ENCODE assay signal across 9 cellular contexts in genomic region chr12:109625131-109625559, GRCh38. TPM values are rescaled to one million over a fixed set of nuclear protein-coding genes. Genes with fewer than 3 reads are reported as not detected.
DNase-seq lines count a peak whose midpoint lies in the region; ATAC-seq and TF ChIP-seq lines count a peak whose summit lies in the region.
"Had no signal": no experiment of that assay in that cellular context is flagged by ENCODE, and none has a peak within 500 bp of the region (broad histone marks: within the 10 kb centered on the region; RNA-seq: fewer than 3 reads in every experiment).

No MANE protein-coding gene starts in this region.

- intact Hi-C loops in left cardiac atrium (cut with DNase I), result no loop called here

- H3K27ac ChIP-seq in angular gyrus (ENCODE audit: low read depth, low read length), result peak overlapping the region; percentile 95

- H3K36me3 Mint-ChIP-seq in HFFc6 (ENCODE audit: low read depth), result no peaks in the 10 kb centered on the region

- DNase-seq in HFFc6, result peak; percentile 42
- peak; percentile 28 for DNase-seq in left cardiac atrium
- DNase-seq in stromal cell of bone marrow (ENCODE audit: low read depth), result peak; percentile 29
- no peak for DNase-seq in NCI-H1105 (lab: John Stamatoyannopoulos, UW)
- DNase-seq in DMS 273 (lab: John Stamatoyannopoulos, UW; ENCODE audit: unreplicated experiment), result no peak
- DNase-seq: activated gamma-delta T cell had no signal

- H3K27ac Mint-ChIP-seq in HFFc6, result no peak overlapping the region
- H3K27ac Mint-ChIP-seq: T-helper 2 cell treated with Interferon-gamma antibody and Interleukin-4, amounts not matched to agents 5 μg/mL and 100 μg/mL, for 36 hours had no signal

- H3K4me3 Mint-ChIP-seq in HFFc6, result no peak overlapping the region
- H3K4me3 Mint-ChIP-seq: T-helper 2 cell treated with Interferon-gamma antibody and Interleukin-4, amounts not matched to agents 5 μg/mL and 100 μg/mL, for 36 hours had no signal

- ATAC-seq in left cardiac atrium (peak; percentile 39 to 92), HG02852 (IDR thresholded peaks at IDR 0.05; ENCODE audit: unreplicated experiment) (no peak)

- peak; percentile 51 for TF ChIP-seq CTCF in HFFc6 (IDR thresholded peaks at IDR 0.05)

- H3K9me3 Mint-ChIP-seq in HFFc6, result no peaks in the 10 kb centered on the region
- H3K9me3 Mint-ChIP-seq: T-helper 2 cell treated with Interferon-gamma antibody and Interleukin-4, amounts not matched to agents 5 μg/mL and 100 μg/mL, for 36 hours had no signal

- peaks cover 6% of the 10 kb centered on the region; the same call in 1 of the 2 replicates for H3K4me1 Mint-ChIP-seq in HFFc6 (ENCODE audit: low read depth)

- H3K27me3 Mint-ChIP-seq in HFFc6 (ENCODE audit: insufficient read depth), result peaks cover 39% of the 10 kb centered on the region

RNA-seq across cellular contexts. Expression of gene MVK, which starts 51.6 kb away (rescaled TPM):
- total RNA-seq in HFFc6 (2021; fragmentation: NEBNext Ultra II Directional; extraction: Animal tissue kit (Norgen Biotek cat#: 25700)), result 10 to 100 TPM in 1 of 6 experiments, 1 to 10 TPM in 5; 7.1 to 10.4 (median 7.9) TPM
- total RNA-seq in left cardiac atrium, result 10 to 100 TPM; 11.2 to 12.6 TPM

RNA-seq across cellular contexts. Expression of gene MMAB, which starts 51.8 kb away (rescaled TPM):
- 10 to 100 TPM; 12.8 to 23.1 (median 18.7) TPM for total RNA-seq in HFFc6 (2021; fragmentation: NEBNext Ultra II Directional; extraction: Animal tissue kit (Norgen Biotek cat#: 25700))
- 10 to 100 TPM; 47.0 to 53.4 TPM for total RNA-seq in left cardiac atrium

Comparison
In these comparisons a context has a peak if more than half of its experiments do, and no peak if none do; other contexts are left out.
1. DNase-seq: peak in HFFc6 (single experiment), left cardiac atrium (single experiment) and stromal cell of bone marrow (single experiment); none in NCI-H1105 (single experiment) and DMS 273 (single experiment).